19 cellular contexts compared by ENCODE assay signal in genomic region chr6:157519255-157520116, GRCh38.
"Had no signal": no experiment of that assay in that cellular context is flagged by ENCODE, and none has a peak within 500 bp of the region (broad histone marks: within the 10 kb centered on the region; RNA-seq: fewer than 3 reads in every experiment).

No MANE protein-coding gene starts in this region.

- H3K27ac Mint-ChIP-seq: activated CD4-positive, alpha-beta memory T cell treated with anti-CD3 and anti-CD28 coated beads for 36 hours; activated naive CD8-positive, alpha-beta T cell; naive thymus-derived CD4-positive, alpha-beta T cell; T-helper 1 cell treated with Interleukin-12 subunit alpha and Interleukin-12 subunit beta and Interleukin-4 antibody, amounts not matched to agents 30 μg/mL and 1 μg/mL, for 36 hours had no signal

- H3K36me3 ChIP-seq: gastrocnemius medialis, heart left ventricle, lower lobe of right lung, transverse colon, WERI-Rb-1 had no signal

- DNase-seq: activated CD4-positive, alpha-beta memory T cell treated with anti-CD3 and anti-CD28 coated beads for 36 hours; activated gamma-delta T cell treated with Interleukin-2 at 50 U/mL for 16 hours; activated T-cell treated with anti-CD3 and anti-CD28 coated beads, Interleukin-2, amount 50 U/mL, for 4 hours; amniotic stem cell; body of pancreas; cerebellar nuclear complex; effector memory CD4-positive, alpha-beta T cell; gastrocnemius medialis; left cardiac atrium; lower lobe of right lung; naive thymus-derived CD4-positive, alpha-beta T cell; stimulated activated CD4-positive, alpha-beta T cell treated with anti-CD3 and anti-CD28 coated beads, Interleukin-15, amount 100 ng/mL, for 24 hours; stimulated activated CD4-positive, alpha-beta T cell treated with anti-CD3 and anti-CD28 coated beads, Interleukin-4, amount 100 ng/mL, for 1 hour; stimulated activated naive CD4-positive, alpha-beta T cell; transverse colon; WERI-Rb-1 had no signal

- H3K4me3 Mint-ChIP-seq: activated CD4-positive, alpha-beta memory T cell treated with anti-CD3 and anti-CD28 coated beads for 36 hours; activated naive CD8-positive, alpha-beta T cell; activated T-cell treated with anti-CD3 and anti-CD28 coated beads, Interleukin-2, amount 50 U/mL, for 4 hours; naive thymus-derived CD4-positive, alpha-beta T cell; T-helper 1 cell treated with Interleukin-12 subunit alpha and Interleukin-12 subunit beta and Interleukin-4 antibody, amounts not matched to agents 30 μg/mL and 1 μg/mL, for 36 hours had no signal

- H3K36me3 Mint-ChIP-seq: activated CD4-positive, alpha-beta memory T cell treated with anti-CD3 and anti-CD28 coated beads for 36 hours; activated naive CD8-positive, alpha-beta T cell had no signal

- H3K9me3 Mint-ChIP-seq: activated CD4-positive, alpha-beta memory T cell treated with anti-CD3 and anti-CD28 coated beads for 36 hours; activated T-cell treated with anti-CD3 and anti-CD28 coated beads, Interleukin-2, amount 50 U/mL, for 4 hours; T-helper 1 cell treated with Interleukin-12 subunit alpha and Interleukin-12 subunit beta and Interleukin-4 antibody, amounts not matched to agents 30 μg/mL and 1 μg/mL, for 36 hours had no signal

- H3K27me3 ChIP-seq: body of pancreas, gastrocnemius medialis, heart left ventricle, transverse colon had no signal

- H3K4me1 ChIP-seq: body of pancreas, lower lobe of right lung, transverse colon had no signal

- H3K27me3 Mint-ChIP-seq: activated CD4-positive, alpha-beta memory T cell treated with anti-CD3 and anti-CD28 coated beads for 36 hours; activated naive CD8-positive, alpha-beta T cell; naive thymus-derived CD4-positive, alpha-beta T cell had no signal

- H3K4me3 ChIP-seq: body of pancreas, gastrocnemius medialis, lower lobe of right lung, transverse colon had no signal

- ATAC-seq: activated T-cell treated with anti-CD3 and anti-CD28 coated beads, Interleukin-2, amount 50 U/mL, for 4 hours; body of pancreas; lower lobe of right lung; naive thymus-derived CD4-positive, alpha-beta T cell had no signal

- H3K9me3 ChIP-seq: body of pancreas, gastrocnemius medialis, heart left ventricle, lower lobe of right lung, transverse colon had no signal

- H3K27ac ChIP-seq: body of pancreas, gastrocnemius medialis, lower lobe of right lung, transverse colon, WERI-Rb-1 had no signal
